In the genomic region with DNA sequence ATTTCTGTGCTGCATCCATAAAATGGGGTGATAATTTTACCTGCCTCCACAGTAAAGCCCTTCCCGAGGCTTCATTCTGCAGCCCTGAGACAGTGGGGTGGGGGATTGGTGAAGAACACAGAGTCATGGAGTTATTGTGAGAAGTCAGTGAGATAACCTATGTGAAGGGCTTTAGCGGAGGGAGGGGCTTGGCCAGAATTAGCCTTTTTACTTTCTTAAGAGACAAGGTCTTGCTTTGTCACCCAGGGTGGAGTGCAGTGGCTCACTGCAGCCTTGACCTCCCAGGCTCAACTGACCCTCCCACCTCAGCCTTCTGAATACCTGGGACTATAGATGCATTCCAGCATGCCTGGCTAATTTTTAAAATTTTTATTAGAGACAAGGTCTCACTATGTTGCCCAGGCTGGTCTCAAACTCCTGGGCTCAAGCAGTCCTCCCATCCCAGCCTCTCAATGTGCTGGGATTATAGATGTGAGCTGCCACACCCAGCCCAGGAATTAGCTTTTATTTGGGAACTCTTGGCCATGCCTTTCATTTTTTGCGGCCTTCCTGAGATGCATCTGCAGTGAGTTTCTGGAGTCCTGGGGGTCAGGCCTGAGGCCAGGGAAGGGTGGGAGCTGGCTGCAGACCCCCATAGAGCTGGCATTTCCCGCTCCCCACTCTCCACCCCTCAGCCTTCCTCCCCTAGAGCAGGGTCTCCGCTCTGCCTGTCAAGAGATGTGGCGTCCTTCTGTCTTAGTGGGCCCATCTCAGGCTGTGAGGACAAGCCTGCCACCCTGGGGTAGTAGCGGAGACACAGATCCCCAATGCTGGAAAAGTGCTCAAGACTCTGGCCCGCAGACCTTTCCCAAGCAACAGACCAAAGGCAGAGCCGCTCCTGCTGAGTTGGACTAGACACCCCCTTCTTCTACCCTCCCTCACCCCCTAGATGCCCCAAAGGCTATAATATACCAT, we compare ENCODE assay signal across 9 cellular contexts.
DNase-seq lines count a peak whose midpoint lies in the region; ATAC-seq and TF ChIP-seq lines count a peak whose summit lies in the region.
"Had no signal": no experiment of that assay in that cellular context is flagged by ENCODE, and none has a peak within 500 bp of the region (broad histone marks: within the 10 kb centered on the region; RNA-seq: fewer than 3 reads in every experiment).

No MANE protein-coding gene starts in this region.

- peak overlapping the region; percentile 99 for H3K27ac ChIP-seq in cardiac muscle cell
- H3K27ac ChIP-seq in upper lobe of left lung, result peak overlapping the region; percentile 92 to 96 (median 94)

- no peaks in the 10 kb centered on the region for H3K9me3 Mint-ChIP-seq in central memory CD8-positive, alpha-beta T cell
- H3K9me3 Mint-ChIP-seq in naive thymus-derived CD8-positive, alpha-beta T cell, result no peaks in the 10 kb centered on the region

- TF ChIP-seq CTCF in cardiac muscle cell (IDR thresholded peaks at IDR 0.05; ENCODE audit: low read depth, low read length) (no peak), upper lobe of left lung (IDR thresholded peaks at IDR 0.05) (no peak)

- TF ChIP-seq POLR2A in upper lobe of left lung (IDR thresholded peaks at IDR 0.05), result no peak

- POLR2A ChIA-PET in naive thymus-derived CD8-positive, alpha-beta T cell (lab: Charles Lee), result interaction anchor here (1.1 kb wide), 1 partner anchor 9 kb away, joined by 5 read pairs; no protein-coding TSS in a partner anchor

- H3K4me3 Mint-ChIP-seq in central memory CD8-positive, alpha-beta T cell, result no peak overlapping the region
- H3K4me3 Mint-ChIP-seq in naive thymus-derived CD8-positive, alpha-beta T cell, result peak overlapping the region; percentile 17 to 81 (median 65)

- H3K4me1 Mint-ChIP-seq in central memory CD8-positive, alpha-beta T cell, result peaks cover 40% of the 10 kb centered on the region
- peaks cover 49 to 95% (median 93%) of the 10 kb centered on the region in 4 donors for H3K4me1 Mint-ChIP-seq in naive thymus-derived CD8-positive, alpha-beta T cell

- TF ChIP-seq EP300 in upper lobe of left lung (IDR thresholded peaks at IDR 0.05), result no peak

- no peaks in the 10 kb centered on the region for H3K9me3 ChIP-seq in cardiac muscle cell (ENCODE audit: low read depth)
- no peaks in the 10 kb centered on the region for H3K9me3 ChIP-seq in upper lobe of left lung

- no peaks in the 10 kb centered on the region for H3K27me3 ChIP-seq in cardiac muscle cell
- no peaks in the 10 kb centered on the region for H3K27me3 ChIP-seq in upper lobe of left lung

- DNase-seq in cardiac muscle cell (ENCODE audit: low read depth in 1 of 2, low spot score in 1 of 2) (no peak), left ventricle myocardium superior (no peak), upper lobe of left lung (no peak), NCI-H774 (lab: John Stamatoyannopoulos, UW) (no peak), NCI-H187 treated with DMSO at 0.1 percent for 48 hours (lab: John Stamatoyannopoulos, UW) (no peak), NCI-H2081 treated with DMSO at 0.1 percent for 48 hours (lab: John Stamatoyannopoulos, UW) (no peak)
- DNase-seq in central memory CD8-positive, alpha-beta T cell (ENCODE audit: low spot score in 2 of 2), result no peak
- no peak for DNase-seq in naive thymus-derived CD8-positive, alpha-beta T cell
- DNase-seq: activated CD4-positive, alpha-beta T cell treated with anti-CD3 and anti-CD28 coated beads, Interleukin-2, amount 50 U/mL, for 1 hour had no signal

- peak overlapping the region; percentile 5 for H3K27ac Mint-ChIP-seq in central memory CD8-positive, alpha-beta T cell (ENCODE audit: low read depth)
- peak overlapping the region; percentile 75 to 93 (median 88) for H3K27ac Mint-ChIP-seq in naive thymus-derived CD8-positive, alpha-beta T cell

- H3K4me3 ChIP-seq in cardiac muscle cell (no peak overlapping the region), upper lobe of left lung (no peak overlapping the region)

- ATAC-seq in left ventricle myocardium superior (no peak), upper lobe of left lung (ENCODE audit: low FRiP score in 2 of 2) (no peak)
- ATAC-seq in central memory CD8-positive, alpha-beta T cell (replicated peaks; ENCODE audit: extremely low read depth, poor library complexity, severe bottlenecking), result no peak
- ATAC-seq in naive thymus-derived CD8-positive, alpha-beta T cell, result no peak

- no peaks in the 10 kb centered on the region for H3K36me3 Mint-ChIP-seq in central memory CD8-positive, alpha-beta T cell (ENCODE audit: insufficient read depth)
- peaks cover 0 to 3% (median 0%) of the 10 kb centered on the region in 3 donors for H3K36me3 Mint-ChIP-seq in naive thymus-derived CD8-positive, alpha-beta T cell

- no peaks in the 10 kb centered on the region for H3K27me3 Mint-ChIP-seq in central memory CD8-positive, alpha-beta T cell
- H3K27me3 Mint-ChIP-seq in naive thymus-derived CD8-positive, alpha-beta T cell, result no peaks in the 10 kb centered on the region

- intact Hi-C loops in left ventricle myocardium superior (cut with micrococcal nuclease), result loop anchor here (10.0 kb wide), 1 partner anchor 71 kb away; no protein-coding TSS in a partner anchor

- WGBS in upper lobe of left lung, 2 donors, result 87 to 88% methylated on average over 9 of the region's 9 CpGs

- H3K4me1 ChIP-seq in cardiac muscle cell (ENCODE audit: low read depth) (peaks cover 79% of the 10 kb centered on the region), upper lobe of left lung (peaks cover 84 to 98% (median 96%) of the 10 kb centered on the region in 4 donors)

- H3K36me3 ChIP-seq in cardiac muscle cell (peaks cover under 1% of the 10 kb centered on the region), upper lobe of left lung (peaks cover 0 to 19% (median 11%) of the 10 kb centered on the region in 4 donors)
